In genomic region chr10:95790982-95791381, GRCh38 we compare ENCODE assay signal across 15 cellular contexts. TPM values are rescaled to one million over a fixed set of nuclear protein-coding genes. Genes with fewer than 3 reads are reported as not detected.
DNase-seq lines count a peak whose midpoint lies in the region; ATAC-seq, FAIRE-seq and TF ChIP-seq lines count a peak whose summit lies in the region.
"Had no signal": no experiment of that assay in that cellular context is flagged by ENCODE, and none has a peak within 500 bp of the region (broad histone marks: within the 10 kb centered on the region; RNA-seq: fewer than 3 reads in every experiment).

No MANE protein-coding gene starts in this region.

- 1% methylated on average over 3 of the region's 3 CpGs for WGBS in GM12878 (ENCODE audit: insufficient coverage, insufficient replicate concordance, low lambda C conversion rate, missing lambda C conversion rate)

- no peaks in the 10 kb centered on the region for H4K20me1 ChIP-seq in GM12878 (ENCODE audit: control insufficient read depth, insufficient read depth)
- H4K20me1 ChIP-seq: BLaER1 had no signal

- DNase-seq in DMS53 treated with DMSO at 0.1 percent for 48 hours (lab: John Stamatoyannopoulos, UW; ENCODE audit: unreplicated experiment): peak; percentile 50
- DNase-seq in GM12878 (ENCODE audit: low read depth, low spot score): no peak
- DNase-seq in HTR-8/SVneo (ENCODE audit: insufficient read length, low spot score): no peak
- DNase-seq in stimulated activated CD4-positive, alpha-beta T cell treated with anti-CD3 and anti-CD28 coated beads, Interleukin-2, amount 100 ng/mL, for 48 hours: no peak
- no peak for DNase-seq in dedifferentiated amniotic fluid mesenchymal stem cell (ENCODE audit: extremely low spot score)
- DNase-seq in 8988T: no peak
- DNase-seq: activated CD4-positive, alpha-beta T cell treated with anti-CD3 and anti-CD28 coated beads for 4 hours; activated naive CD4-positive, alpha-beta T cell treated with anti-CD3 and anti-CD28 coated beads, Interleukin-2, amount 50 U/mL, for 16 hours; posterior cingulate gyrus; stimulated activated CD4-positive, alpha-beta T cell treated with anti-CD3 and anti-CD28 coated beads, Interleukin-4, amount 100 ng/mL, for 24 hours; substantia nigra had no signal

- peaks cover 100% of the 10 kb centered on the region for H3K79me2 ChIP-seq in GM12878 (ENCODE audit: control insufficient read depth, insufficient read depth, low read length)

- BruUV-seq in GM12878 (replicated peaks; lab: Mats Ljungman, UMichigan): no TSS peak

- RAD21 ChIA-PET in GM12878 (lab: Charles Lee; ENCODE audit: unreplicated experiment): interaction anchor here (0.6 to 9.6 kb wide), 13 partner anchors 7 to 500 kb away, joined by 3 to 141 read pairs (median 7); partner anchors contain the start of genes ENTPD1 and TCTN3

- H2AFZ ChIP-seq in GM12878 (ENCODE audit: control insufficient read depth, low read depth, low read length): no peak overlapping the region

- intact Hi-C loops in GM12878 (cut with micrococcal nuclease; ENCODE audit: unreplicated experiment): loop anchor here (1.0 to 2.0 kb wide), 3 partner anchors 30 to 97 kb away; no protein-coding TSS in a partner anchor

- H3K27me3 ChIP-seq in GM12878 (replicated peaks in 1 of 2; ENCODE audit: control insufficient read depth in 2 of 2, insufficient read depth in 2 of 2, low read length in 1 of 2): no peaks in the 10 kb centered on the region
- H3K27me3 ChIP-seq: BLaER1 had no signal

- peak overlapping the region; percentile 76 for H3K4me2 ChIP-seq in GM12878 (ENCODE audit: control insufficient read depth, insufficient read depth)
- H3K4me2 ChIP-seq: BLaER1 had no signal

- H3K4me3 ChIP-seq in GM12878: no peak overlapping the region
- H3K4me3 ChIP-seq: BLaER1 had no signal

- H3K4me1 ChIP-seq in GM12878 (ENCODE audit: control insufficient read depth, insufficient read depth, low read length): peaks cover 80% of the 10 kb centered on the region

- peaks cover 4 to 8% of the 10 kb centered on the region in 2 experiments for H3K36me3 ChIP-seq in GM12878 (ENCODE audit: control insufficient read depth in 2 of 2, insufficient read depth in 2 of 2, low read length in 1 of 2)
- H3K36me3 ChIP-seq: BLaER1 had no signal

- POLR2A ChIA-PET in GM12878 (lab: Charles Lee): interaction anchor here (3.1 to 18.6 kb wide), 4 partner anchors 8 to 42 kb away, joined by 20 to 451 read pairs (median 64); partner anchors contain the start of gene ENTPD1

- H3K27ac ChIP-seq in GM12878 (ENCODE audit: control insufficient read depth, insufficient read depth): peak overlapping the region; percentile 93
- H3K27ac ChIP-seq: BLaER1 had no signal

- peak overlapping the region; percentile 64 for H3K9ac ChIP-seq in GM12878 (ENCODE audit: control insufficient read depth, insufficient read depth, low read length)
- H3K9ac ChIP-seq: BLaER1 had no signal

- ATAC-seq in GM19351 (IDR thresholded peaks at IDR 0.05; ENCODE audit: unreplicated experiment) (peak; percentile 43), HG03045 (IDR thresholded peaks at IDR 0.05; ENCODE audit: unreplicated experiment) (peak; percentile 34), GM12878 (peak; percentile 61)

- in situ Hi-C loops in GM12878 (cut with MboI): loop anchor here (5.0 kb wide), 1 partner anchor 41 kb away; no protein-coding TSS in a partner anchor

- TF ChIP-seq CTCF in GM12878 (IDR thresholded peaks at IDR 0.05 in 2 of 3, conservative IDR thresholded peaks at IDR 0.05 in 1 of 3; ENCODE audit: control insufficient read depth in 2 of 3, extremely low read depth in 1 of 3, insufficient read depth in 1 of 3, low read depth in 3 of 3, low read length in 3 of 3): no peak

- SMC1A ChIA-PET in GM12878 (lab: Charles Lee; ENCODE audit: uncharacterized antibody, unreplicated experiment): interaction anchor here (0.7 to 27.8 kb wide), 10 partner anchors 9 to 500 kb away, joined by 3 to 795 read pairs (median 8); partner anchors contain the start of genes ENTPD1 and TCTN3

- CTCF ChIA-PET in GM12878 (lab: Yijun Ruan, JAX): interaction anchor here (1.0 to 3.5 kb wide), 5 partner anchors 34 to 97 kb away, joined by 6 to 28 read pairs (median 11); partner anchors contain the start of genes ENTPD1 and TCTN3

- no peak for TF ChIP-seq POLR2A in GM12878 (IDR thresholded peaks at IDR 0.05; ENCODE audit: low read depth, low read length)

- no peak for TF ChIP-seq RAD21 in GM12878 (IDR thresholded peaks at IDR 0.05; ENCODE audit: insufficient read depth, low read depth, low read length)

- H3K9me3 ChIP-seq in GM12878 (replicated peaks; ENCODE audit: control insufficient read depth, insufficient read depth, low read length): no peaks in the 10 kb centered on the region
- H3K9me3 ChIP-seq: BLaER1 had no signal

- FAIRE-seq in GM12878 (lab: Jason Lieb, UNC) (no peak), HTR-8/SVneo (lab: Jason Lieb, UNC) (no peak)

- no peak for TF ChIP-seq EP300 in GM12878 (IDR thresholded peaks at IDR 0.05; ENCODE audit: borderline replicate concordance in 1 of 2, control insufficient read depth in 1 of 2, low read depth in 2 of 2, low read length in 2 of 2)

TF ChIP-seq in GM12878, 131 proteins besides CTCF, POLR2A, EP300 and RAD21 (continues in another document):
- TF ChIP-seq MEF2A (IDR thresholded peaks at IDR 0.05; ENCODE audit: insufficient read depth, low read depth, low read length): peak; percentile 62; the same call in 1 of the 2 replicates
- TF ChIP-seq CEBPB (IDR thresholded peaks at IDR 0.05; ENCODE audit: borderline replicate concordance in 1 of 2, low read depth in 2 of 2, low read length in 2 of 2): 0 out of 4 replicates have a peak, but pooled peaks of 1 of the 2 experiments have one; percentile 40
- 0 out of 2 replicates have a peak, but pooled peaks have one; percentile 26 for TF ChIP-seq ZNF217 (IDR thresholded peaks at IDR 0.05)
- peak; percentile 76 for TF ChIP-seq JUNB (IDR thresholded peaks at IDR 0.05)
- TF ChIP-seq IRF3 (IDR thresholded peaks at IDR 0.05): no peak
- no peak for TF ChIP-seq MTA2 (IDR thresholded peaks at IDR 0.05; ENCODE audit: low read depth)
- TF ChIP-seq CREM (IDR thresholded peaks at IDR 0.05; ENCODE audit: low read depth): peak; percentile 41
- TF ChIP-seq RUNX3 (IDR thresholded peaks at IDR 0.05; ENCODE audit: low read length): peak; percentile 4; the same call in 1 of the 2 replicates
- peak; percentile 14; the same call in 1 of the 2 replicates for TF ChIP-seq IKZF1 (conservative IDR thresholded peaks at IDR 0.05)
- TF ChIP-seq POU2F2 (IDR thresholded peaks at IDR 0.05; ENCODE audit: borderline replicate concordance, low read depth, low read length): 0 out of 3 replicates have a peak, but pooled peaks have one; percentile 6
- TF ChIP-seq MYB (IDR thresholded peaks at IDR 0.05; ENCODE audit: borderline replicate concordance, low read depth, low read length): no peak
- peak; percentile 34 for TF ChIP-seq BCL3 (IDR thresholded peaks at IDR 0.05; ENCODE audit: borderline replicate concordance, insufficient read depth, low read depth, low read length, poor library complexity, severe bottlenecking)
- TF ChIP-seq PML (IDR thresholded peaks at IDR 0.05; ENCODE audit: low read length): 0 out of 2 replicates have a peak, but pooled peaks have one; percentile 13
- TF ChIP-seq ZNF24 (IDR thresholded peaks at IDR 0.05): 0 out of 2 replicates have a peak, but pooled peaks have one; percentile 34
- TF ChIP-seq RFX5 (IDR thresholded peaks at IDR 0.05; ENCODE audit: low read depth, low read length): no peak
- TF ChIP-seq IRF4 (IDR thresholded peaks at IDR 0.05; ENCODE audit: low read depth, low read length): peak; percentile 53; the same call in 1 of the 2 replicates
- no peak for TF ChIP-seq CBFB (IDR thresholded peaks at IDR 0.05; ENCODE audit: low read depth)
- TF ChIP-seq BACH1 (IDR thresholded peaks at IDR 0.05; ENCODE audit: borderline replicate concordance): peak; percentile 97

RNA-seq across cellular contexts. Expression of gene ENTPD1, which starts 35.0 kb away (rescaled TPM):
- total RNA-seq in GM12878 (2013; cell fraction: nucleolus; rRNA removed): 1,304 and 1,321 TPM in 2 replicates
- total RNA-seq in GM12878 (2014; rRNA removed) (174 and 207 TPM in 2 replicates), GM12878 (2014; rRNA removed; fragmentation: Illumina TruSeq; extraction: Trizol) (211 and 225 TPM in 2 replicates), GM12878 (2021) (191 and 192 TPM in 2 replicates)
- polyA plus RNA-seq in GM12878 (2011; ENCODE audit: low read depth): 134 TPM
- polyA plus RNA-seq in GM12878 (2011; rRNA removed) (413 and 501 TPM in 2 replicates), GM12878 (2014; fragmentation: Illumina TruSeq; extraction: Trizol) (267 and 329 TPM in 2 replicates), GM12878 (2014; fragmentation: Nextera tagmentation; extraction: Ambion mirVana) (100 to 1,000 TPM; 110 to 113 TPM), GM12878 (2014; rRNA removed) (126 and 147 TPM in 2 replicates), GM12878 (2016; fragmentation: Nextera tagmentation; extraction: Ambion mirVana) (100 to 1,000 TPM; 129 to 137 TPM)
- polyA plus RNA-seq in GM12878 (2011; cell fraction: cytosol; rRNA removed): 240 and 247 TPM in 2 replicates
- 347 and 487 TPM in 2 replicates for polyA plus RNA-seq in GM12878 (2011; cell fraction: nucleus; rRNA removed)
- 141 and 153 TPM in 2 replicates for polyA plus RNA-seq in GM12878 (2012)
- polyA minus RNA-seq in GM12878 (2011; rRNA and poly(A)+ RNA removed): 467 and 533 TPM in 2 replicates
- polyA minus RNA-seq in GM12878 (2011; cell fraction: cytosol; rRNA and poly(A)+ RNA removed): 132 and 154 TPM in 2 replicates
- 363 and 434 TPM in 2 replicates for polyA minus RNA-seq in GM12878 (2011; cell fraction: nucleus; rRNA and poly(A)+ RNA removed)
- total RNA-seq: NCI-H460 had no signal
